Comparison of ENCODE assay signal across 20 cellular contexts in genomic region chr9:123933801-123934200, GRCh38. TPM values are rescaled to one million over a fixed set of nuclear protein-coding genes. Genes with fewer than 3 reads are reported as not detected.
DNase-seq lines count a peak whose midpoint lies in the region; ATAC-seq, FAIRE-seq and TF ChIP-seq lines count a peak whose summit lies in the region.
"Had no signal": no experiment of that assay in that cellular context is flagged by ENCODE, and none has a peak within 500 bp of the region (broad histone marks: within the 10 kb centered on the region; RNA-seq: fewer than 3 reads in every experiment).

No MANE protein-coding gene starts in this region.

- H3K36me3 Mint-ChIP-seq in astrocyte (ENCODE audit: low read depth, unreplicated experiment): no peaks in the 10 kb centered on the region
- H3K36me3 Mint-ChIP-seq in CD4-positive, alpha-beta memory T cell: peaks cover 4 to 5% of the 10 kb centered on the region in 2 donors
- H3K36me3 Mint-ChIP-seq: CD8-positive, alpha-beta T cell had no signal

- no peak overlapping the region for H2AFZ ChIP-seq in HCT116 (ENCODE audit: low read depth, low read length, poor library complexity, severe bottlenecking)
- no peak overlapping the region for H2AFZ ChIP-seq in astrocyte (ENCODE audit: low read depth, low read length)

- H4K20me1 ChIP-seq in HCT116 (ENCODE audit: insufficient read depth) (no peaks in the 10 kb centered on the region), astrocyte (ENCODE audit: insufficient read depth, low read length) (peaks cover 4% of the 10 kb centered on the region)

- peak overlapping the region; percentile 28; the same call in 1 of the 2 replicates for H3K27ac ChIP-seq in HCT116 (ENCODE audit: low read depth, low read length)
- H3K27ac ChIP-seq in astrocyte (ENCODE audit: low read depth, low read length): no peak overlapping the region
- no peak overlapping the region for H3K27ac ChIP-seq in liver (ENCODE audit: low read depth in 1 of 2, low read length in 2 of 2)
- no peak overlapping the region for H3K27ac ChIP-seq in CD4-positive, alpha-beta memory T cell (ENCODE audit: low read depth, low read length)
- H3K27ac ChIP-seq: BLaER1, Peyer's patch, SJSA1 had no signal

- BruUV-seq in HCT116 (replicated peaks; lab: Mats Ljungman, UMichigan): TSS peak; percentile 93

- H3K27me3 ChIP-seq in HCT116 (ENCODE audit: insufficient read depth, low read length): no peaks in the 10 kb centered on the region
- peaks cover 5% of the 10 kb centered on the region for H3K27me3 ChIP-seq in astrocyte (ENCODE audit: insufficient read depth, low read length)
- no peaks in the 10 kb centered on the region for H3K27me3 ChIP-seq in liver (ENCODE audit: control insufficient read depth in 4 of 4, insufficient read depth in 4 of 4, low read length in 3 of 4)
- H3K27me3 ChIP-seq in CD4-positive, alpha-beta memory T cell (ENCODE audit: insufficient read depth, low read length): no peaks in the 10 kb centered on the region
- H3K27me3 ChIP-seq: BLaER1, Peyer's patch, SJSA1 had no signal

- no peak for FAIRE-seq in astrocyte (lab: Jason Lieb, UNC)

- H3K9ac ChIP-seq in HCT116 (ENCODE audit: low read length) (peak overlapping the region; percentile 37), astrocyte (ENCODE audit: low read length) (no peak overlapping the region), liver (ENCODE audit: low read depth in 1 of 2, low read length in 2 of 2) (no peak overlapping the region)
- H3K9ac ChIP-seq: BLaER1 had no signal

- H3K4me1 Mint-ChIP-seq in astrocyte (ENCODE audit: low read depth, unreplicated experiment): peaks cover 22% of the 10 kb centered on the region
- H3K4me1 Mint-ChIP-seq in CD4-positive, alpha-beta memory T cell: peaks cover 8 to 14% (median 11%) of the 10 kb centered on the region in 4 donors

- peaks cover 27 to 52% of the 10 kb centered on the region in 2 experiments for H3K4me1 ChIP-seq in HCT116 (ENCODE audit: control insufficient read depth in 1 of 2, insufficient read depth in 2 of 2, low read length in 2 of 2)
- H3K4me1 ChIP-seq in astrocyte (ENCODE audit: insufficient read depth, low read length): peaks cover 10% of the 10 kb centered on the region
- H3K4me1 ChIP-seq in liver (ENCODE audit: control insufficient read depth in 4 of 4, insufficient read depth in 4 of 4, low read length in 3 of 4): peaks cover 4 to 15% (median 11%) of the 10 kb centered on the region in 4 donors
- peaks cover 10% of the 10 kb centered on the region for H3K4me1 ChIP-seq in CD4-positive, alpha-beta memory T cell (ENCODE audit: insufficient read depth, low read length)

- intact Hi-C loops in HCT116 (cut with micrococcal nuclease): no loop called here
- intact Hi-C loops in CD4-positive, alpha-beta memory T cell (cut with micrococcal nuclease): loop anchor here (10.0 kb wide), 1 partner anchor 1311 kb away; the partner anchor contains the start of gene HSPA5

- H3K9me2 ChIP-seq in HCT116 (ENCODE audit: insufficient read depth): no peaks in the 10 kb centered on the region

- WGBS in liver: 21% methylated on average over 2 of the region's 2 CpGs

- H3K4me2 ChIP-seq in HCT116 (ENCODE audit: low read length) (peak overlapping the region; percentile 74), astrocyte (ENCODE audit: low read length) (peak overlapping the region; percentile 17)
- H3K4me2 ChIP-seq: BLaER1 had no signal

- H3K9me3 Mint-ChIP-seq in astrocyte (ENCODE audit: unreplicated experiment): peaks cover 3% of the 10 kb centered on the region
- H3K9me3 Mint-ChIP-seq in CD4-positive, alpha-beta memory T cell: peaks cover 0 to 6% (median 2%) of the 10 kb centered on the region in 8 donors
- H3K9me3 Mint-ChIP-seq: CD8-positive, alpha-beta T cell had no signal

- peaks cover 8% of the 10 kb centered on the region for H3K79me2 ChIP-seq in HCT116 (ENCODE audit: insufficient read depth, low read length)
- H3K79me2 ChIP-seq in astrocyte (ENCODE audit: insufficient read depth, low read length): peaks cover 2% of the 10 kb centered on the region

- DNase-seq in HCT116 (ENCODE audit: low read depth, low spot score) (no peak), astrocyte (ENCODE audit: low read depth) (no peak), NCI-H524 (lab: John Stamatoyannopoulos, UW) (no peak), NCI-H2029 (lab: John Stamatoyannopoulos, UW) (no peak)
- DNase-seq in CD4-positive, alpha-beta memory T cell: no peak
- no peak for DNase-seq in activated CD4-positive, alpha-beta T cell treated with anti-CD3 and anti-CD28 coated beads for 48 hours
- DNase-seq: GF-D8; MM.1S; NCI-H1048; NCI-H1417 treated with DMSO at 0.1 percent for 48 hours; NCI-H187; NCI-H2107; NCI-H774; NK-92 treated with Interleukin-12 subunit alpha and Interleukin-12 subunit beta, amount 100 ng/mL, for 24 hours had no signal

- no peak overlapping the region for H3K4me3 Mint-ChIP-seq in astrocyte (ENCODE audit: unreplicated experiment)
- H3K4me3 Mint-ChIP-seq in CD4-positive, alpha-beta memory T cell: no peak overlapping the region
- H3K4me3 Mint-ChIP-seq: CD8-positive, alpha-beta T cell had no signal

- TF ChIP-seq RAD21 in HCT116 (IDR thresholded peaks at IDR 0.05; ENCODE audit: low read depth) (no peak), liver (IDR thresholded peaks at IDR 0.05) (no peak)

- RAD21 ChIA-PET in HCT116 (lab: Charles Lee; ENCODE audit: low non-redundant PET in 1 of 2, low total read pairs in 2 of 2, uncharacterized antibody in 2 of 2, unreplicated experiment in 2 of 2): no interaction called here

- TF ChIP-seq CTCF in HCT116 (IDR thresholded peaks at IDR 0.05 in 2 of 3, conservative IDR thresholded peaks at IDR 0.05 in 1 of 3; ENCODE audit: borderline replicate concordance in 1 of 3, insufficient read depth in 1 of 3, low read depth in 2 of 3, low read length in 2 of 3): no peak
- TF ChIP-seq CTCF in astrocyte (IDR thresholded peaks at IDR 0.05; ENCODE audit: insufficient read depth, low read depth, low read length): no peak
- TF ChIP-seq CTCF in liver (IDR thresholded peaks at IDR 0.05; ENCODE audit: low read depth, low read length, missing input control): no peak

- peaks cover 7% of the 10 kb centered on the region for H3K27me3 Mint-ChIP-seq in astrocyte (ENCODE audit: low read depth, unreplicated experiment)
- H3K27me3 Mint-ChIP-seq in CD4-positive, alpha-beta memory T cell: peaks cover 6 to 10% of the 10 kb centered on the region in 2 donors

- H3K9me3 ChIP-seq in HCT116 (ENCODE audit: control insufficient read depth in 1 of 2, insufficient read depth in 1 of 2, low read depth in 1 of 2, low read length in 2 of 2) (no peaks in the 10 kb centered on the region), astrocyte (ENCODE audit: insufficient read depth, low read depth, low read length) (no peaks in the 10 kb centered on the region), liver (ENCODE audit: control insufficient read depth in 4 of 4, low read length in 3 of 4) (no peaks in the 10 kb centered on the region)
- H3K9me3 ChIP-seq in CD4-positive, alpha-beta memory T cell (ENCODE audit: control insufficient read depth in 1 of 2, low read length in 2 of 2): no peaks in the 10 kb centered on the region
- H3K9me3 ChIP-seq: Peyer's patch, SJSA1 had no signal

- POLR2A ChIA-PET in HCT116 (lab: Charles Lee): no interaction called here
- POLR2A ChIA-PET in CD4-positive, alpha-beta memory T cell (lab: Charles Lee; ENCODE audit: partially characterized antibody): no interaction called here

- TF ChIP-seq POLR2A in HCT116 (IDR thresholded peaks at IDR 0.05; ENCODE audit: borderline replicate concordance, extremely low read depth, insufficient read depth, insufficient read length): no peak

- H3K4me3 ChIP-seq in HCT116 (replicated peaks in 1 of 2; ENCODE audit: low read depth in 1 of 2, low read length in 2 of 2) (peak overlapping the region; percentile 0 to 44; a peak in 2 of 4 replicates), astrocyte (ENCODE audit: insufficient read depth, low read depth, low read length) (no peak overlapping the region), liver (ENCODE audit: low read depth in 1 of 3, low read length in 3 of 3) (no peak overlapping the region)
- no peak overlapping the region for H3K4me3 ChIP-seq in CD4-positive, alpha-beta memory T cell (ENCODE audit: low read length in 2 of 2)
- H3K4me3 ChIP-seq: BLaER1, Peyer's patch, SJSA1 had no signal

- no peak overlapping the region for H3K27ac Mint-ChIP-seq in astrocyte (ENCODE audit: unreplicated experiment)
- H3K27ac Mint-ChIP-seq in CD4-positive, alpha-beta memory T cell: no peak overlapping the region
- H3K27ac Mint-ChIP-seq: CD8-positive, alpha-beta T cell had no signal

- no peaks in the 10 kb centered on the region for H3K36me3 ChIP-seq in HCT116 (ENCODE audit: control insufficient read depth in 1 of 2, insufficient read depth in 2 of 2, low read length in 2 of 2)
- H3K36me3 ChIP-seq in astrocyte (ENCODE audit: insufficient read depth, low read length): no peaks in the 10 kb centered on the region
- no peaks in the 10 kb centered on the region for H3K36me3 ChIP-seq in liver (ENCODE audit: control insufficient read depth in 4 of 4, insufficient read depth in 3 of 4, low read depth in 1 of 4, low read length in 3 of 4)
- no peaks in the 10 kb centered on the region for H3K36me3 ChIP-seq in CD4-positive, alpha-beta memory T cell (ENCODE audit: insufficient read depth, low read length)
- H3K36me3 ChIP-seq: BLaER1, Peyer's patch, SJSA1 had no signal

- CTCF ChIA-PET in HCT116 (lab: Charles Lee): no interaction called here
- CTCF ChIA-PET in CD4-positive, alpha-beta memory T cell (lab: Charles Lee; ENCODE audit: partially characterized antibody): no interaction called here

- ATAC-seq in HCT116: no peak
- ATAC-seq: CD8-positive, alpha-beta T cell; Right ventricle myocardium inferior had no signal

TF ChIP-seq in HCT116, 20 proteins besides CTCF, POLR2A, EP300 and RAD21 (continues in another document):
- TF ChIP-seq JUND (IDR thresholded peaks at IDR 0.05) (peak; percentile 7; the same call in 1 of the 2 replicates), SP1 (IDR thresholded peaks at IDR 0.05; ENCODE audit: low read depth) (0 out of 2 replicates have a peak, but pooled peaks have one; percentile 7), CEBPB (IDR thresholded peaks at IDR 0.05; ENCODE audit: low read depth) (no peak; the same call in 1 of the 2 replicates)

TF ChIP-seq in liver, 16 proteins besides CTCF, POLR2A, EP300 and RAD21 (continues in another document):
- no peak for TF ChIP-seq TAF1 (conservative IDR thresholded peaks at IDR 0.05)
- TF ChIP-seq HNF4A (conservative IDR thresholded peaks at IDR 0.05): peak; percentile 43 to 84
- TF ChIP-seq EGR1 (IDR thresholded peaks at IDR 0.05; ENCODE audit: low read depth in 2 of 2): no peak
- no peak for TF ChIP-seq FOXA1 (IDR thresholded peaks at IDR 0.05)
- TF ChIP-seq, protein P1, sequence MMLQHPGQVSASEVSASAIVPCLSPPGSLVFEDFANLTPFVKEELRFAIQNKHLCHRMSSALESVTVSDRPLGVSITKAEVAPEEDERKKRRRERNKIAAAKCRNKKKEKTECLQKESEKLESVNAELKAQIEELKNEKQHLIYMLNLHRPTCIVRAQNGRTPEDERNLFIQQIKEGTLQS (IDR thresholded peaks at IDR 0.05): no peak
- TF ChIP-seq YY1 (IDR thresholded peaks at IDR 0.05): no peak

RNA-seq across cellular contexts. Expression of gene DENND1A, which starts 3.9 kb away (rescaled TPM):
- total RNA-seq in HCT116 (2021; ENCODE audit: unreplicated experiment): 33.0 TPM
- 29.3 and 36.2 TPM in 2 replicates for polyA plus RNA-seq in HCT116 (2012)
- total RNA-seq in astrocyte: 12.7 and 13.1 TPM in 2 replicates
- total RNA-seq in liver: 10 to 100 TPM; 17.7 to 22.0 TPM
- polyA plus RNA-seq in liver: 10 to 100 TPM in 1 of 2 donors, 1 to 10 TPM in 1; 7.9 to 10.1 TPM
- 10 to 100 TPM; 14.2 TPM for total RNA-seq in CD4-positive, alpha-beta memory T cell
- 1 to 10 TPM; 1.4 to 5.6 TPM for polyA plus RNA-seq in CD4-positive, alpha-beta memory T cell

Comparison
In these comparisons a context has a peak if more than half of its experiments do, and no peak if none do; other contexts are left out.
1. H3K4me3 ChIP-seq: peak in HCT116 (2 of 2); none in astrocyte (single experiment), liver (0 of 3) and CD4-positive, alpha-beta memory T cell (0 of 2).